ENCODE assay signal across 16 cellular contexts in genomic region chrX:76183289-76184057, GRCh38. TPM values are rescaled to one million over a fixed set of nuclear protein-coding genes. Genes with fewer than 3 reads are reported as not detected.
A peak's percentile ranks its signal among the peaks of the same experiment; 100 is the strongest.
DNase-seq lines count a peak whose midpoint lies in the region; TF ChIP-seq lines count a peak whose summit lies in the region.
"Had no signal": no experiment of that assay in that cellular context is flagged by ENCODE, and none has a peak within 500 bp of the region (broad histone marks: within the 10 kb centered on the region; RNA-seq: fewer than 3 reads in every experiment).

No MANE protein-coding gene starts in this region.

- H3K27me3 ChIP-seq in adipocyte (replicated peaks; ENCODE audit: control insufficient read depth, insufficient read depth, low read length): no peaks in the 10 kb centered on the region
- H3K27me3 ChIP-seq: thyroid gland had no signal

- CTCF ChIA-PET in AG04449 (lab: Yijun Ruan, JAX): no interaction called here

- no peak overlapping the region for H3K9ac ChIP-seq in adipocyte (ENCODE audit: low read length)

- no peaks in the 10 kb centered on the region for H3K4me1 ChIP-seq in adipocyte (ENCODE audit: control insufficient read depth, insufficient read depth, low read length)
- H3K4me1 ChIP-seq: thyroid gland had no signal

- POLR2A ChIA-PET in AG04449 (lab: Yijun Ruan, JAX): interaction anchor here (1.9 kb wide), 1 partner anchor 10 kb away, joined by 8 read pairs; no protein-coding TSS in a partner anchor

- peaks cover 18% of the 10 kb centered on the region for H3K9me3 ChIP-seq in adipocyte (ENCODE audit: control insufficient read depth, low read length)
- H3K9me3 ChIP-seq: thyroid gland had no signal

- no peak overlapping the region for H3K4me3 ChIP-seq in AG04449 (ENCODE audit: low read depth, low read length)
- no peak overlapping the region for H3K4me3 ChIP-seq in adipocyte (ENCODE audit: low read length)
- H3K4me3 ChIP-seq in fibroblast of pulmonary artery (replicated peaks; ENCODE audit: low read depth, low read length): no peak overlapping the region
- H3K4me3 ChIP-seq: thyroid gland had no signal

- DNase-seq in AG04449 (ENCODE audit: low read depth, low spot score) (peak; percentile 53), HCEC 1CT (peak; percentile 79), adipocyte (ENCODE audit: low read depth) (peak; percentile 82), fibroblast of pulmonary artery (ENCODE audit: low read depth) (peak; percentile 46), dermis blood vessel endothelial cell (no peak), Ammon's horn (ENCODE audit: low spot score) (no peak), islet precursor cell (no peak)
- no peak for DNase-seq in effector CD8-positive, alpha-beta T cell (lab: John Stamatoyannopoulos, UW)
- DNase-seq: ACHN; activated CD8-positive, alpha-beta T cell treated with anti-CD3 and anti-CD28 coated beads, Interleukin-2, amount 10 ng/mL, durations not matched to agents 7 days and 5 days; activated naive CD4-positive, alpha-beta T cell treated with Interleukin-2 at 50 U/mL for 16 hours; DMS79 treated with DMSO at 0.1 percent for 48 hours; immature natural killer cell; NCI-H1417; NCI-H526; thyroid gland had no signal

- H3K36me3 ChIP-seq in adipocyte (ENCODE audit: control insufficient read depth, insufficient read depth, low read length, severe bottlenecking): peaks cover 29% of the 10 kb centered on the region
- H3K36me3 ChIP-seq: thyroid gland had no signal

- TF ChIP-seq CTCF in AG04449 (IDR thresholded peaks at IDR 0.05; ENCODE audit: insufficient read depth, low read length, missing control alignments): no peak
- TF ChIP-seq CTCF in fibroblast of pulmonary artery (IDR thresholded peaks at IDR 0.05; ENCODE audit: low read length, missing control alignments): no peak

RNA-seq across cellular contexts. Expression of gene PBDC1, which starts 10.6 kb away (rescaled TPM):
- 26.0 and 28.8 TPM in 2 replicates for total RNA-seq in dermis blood vessel endothelial cell

Comparison
In these comparisons a context has a peak if more than half of its experiments do, and no peak if none do; other contexts are left out.
1. DNase-seq: peak in AG04449 (single experiment), HCEC 1CT (single experiment), adipocyte (single experiment) and fibroblast of pulmonary artery (single experiment); none in dermis blood vessel endothelial cell (single experiment), Ammon's horn (single experiment), effector CD8-positive, alpha-beta T cell (single experiment) and islet precursor cell (single experiment).